In genomic region chr6:15247750-15248450, GRCh38 we compare ENCODE assay signal across 1 cellular context.
TF ChIP-seq lines count a peak whose summit lies in the region.

No MANE protein-coding gene starts in this region.

TF ChIP-seq in HepG2, 621 proteins besides CTCF, POLR2A, EP300 and RAD21 (continued from another document and continues in another):
- TF ChIP-seq HBP1 (CRISPR knock-in tag; IDR thresholded peaks at IDR 0.05; ENCODE audit: low read depth) = no peak; the same call in 1 of the 2 replicates
- TF ChIP-seq ZSCAN9 (CRISPR knock-in tag; IDR thresholded peaks at IDR 0.05; ENCODE audit: borderline replicate concordance) = no peak
- TF ChIP-seq BRF2 (CRISPR knock-in tag; IDR thresholded peaks at IDR 0.05) = no peak
- TF ChIP-seq ZBTB25 (CRISPR knock-in tag; IDR thresholded peaks at IDR 0.05) = peak; percentile 1; the same call in 1 of the 2 replicates
- peak; percentile 75; the same call in 1 of the 2 replicates for TF ChIP-seq UBTF (CRISPR knock-in tag; IDR thresholded peaks at IDR 0.05)
- peak; percentile 52 for TF ChIP-seq AGO1 (IDR thresholded peaks at IDR 0.05; ENCODE audit: low read depth, low read length, poor library complexity, severe bottlenecking)
- no peak for TF ChIP-seq SRSF4 (IDR thresholded peaks at IDR 0.05; ENCODE audit: low read depth, low read length, poor library complexity, severe bottlenecking)
- TF ChIP-seq ZNF333 (CRISPR knock-in tag; IDR thresholded peaks at IDR 0.05; ENCODE audit: borderline replicate concordance) = no peak; the same call in 1 of the 2 replicates
- no peak for TF ChIP-seq ZNF383 (CRISPR knock-in tag; IDR thresholded peaks at IDR 0.05; ENCODE audit: borderline replicate concordance)
- no peak for TF ChIP-seq ZFP1 (CRISPR knock-in tag; IDR thresholded peaks at IDR 0.05)
- TF ChIP-seq ZNF629 (CRISPR knock-in tag; conservative IDR thresholded peaks at IDR 0.05) = peak; percentile 9; the same call in 1 of the 2 replicates
- no peak for TF ChIP-seq KMT2B (CRISPR knock-in tag; IDR thresholded peaks at IDR 0.05)
- TF ChIP-seq ZNF253 (CRISPR knock-in tag; IDR thresholded peaks at IDR 0.05; ENCODE audit: borderline replicate concordance) = 0 out of 2 replicates have a peak, but pooled peaks have one; percentile 45
- TF ChIP-seq SMAD3 (CRISPR knock-in tag; IDR thresholded peaks at IDR 0.05) = no peak
- TF ChIP-seq ZNF768 (CRISPR knock-in tag; IDR thresholded peaks at IDR 0.05) = 0 out of 2 replicates have a peak, but pooled peaks have one; percentile 14
- TF ChIP-seq PHF20 (CRISPR knock-in tag; IDR thresholded peaks at IDR 0.05) = no peak
- no peak for TF ChIP-seq TCF12 (IDR thresholded peaks at IDR 0.05)
- no peak for TF ChIP-seq TCF12 (CRISPR knock-in tag; IDR thresholded peaks at IDR 0.05)
- TF ChIP-seq HDAC2 (CRISPR knock-in tag; IDR thresholded peaks at IDR 0.05) = no peak
- no peak for TF ChIP-seq GZF1 (CRISPR knock-in tag; IDR thresholded peaks at IDR 0.05)
- no peak for TF ChIP-seq LBX2 (CRISPR knock-in tag; IDR thresholded peaks at IDR 0.05; ENCODE audit: borderline replicate concordance)
- TF ChIP-seq ZNF142 (CRISPR knock-in tag; IDR thresholded peaks at IDR 0.05) = peak; percentile 18; the same call in 1 of the 2 replicates
- TF ChIP-seq SIX1 (CRISPR knock-in tag; IDR thresholded peaks at IDR 0.05; ENCODE audit: borderline replicate concordance) = no peak
- no peak for TF ChIP-seq USF2 (IDR thresholded peaks at IDR 0.05; ENCODE audit: low read depth, low read length)
- TF ChIP-seq USF2 (CRISPR knock-in tag; IDR thresholded peaks at IDR 0.05; ENCODE audit: borderline replicate concordance) = no peak
- TF ChIP-seq SP1 (IDR thresholded peaks at IDR 0.05) = no peak
- no peak for TF ChIP-seq SP1 (CRISPR knock-in tag; IDR thresholded peaks at IDR 0.05)
- TF ChIP-seq ZNF446 (CRISPR knock-in tag; IDR thresholded peaks at IDR 0.05) = no peak
- TF ChIP-seq SP2 (CRISPR knock-in tag; IDR thresholded peaks at IDR 0.05) = no peak
- TF ChIP-seq KMT2A (CRISPR knock-in tag; IDR thresholded peaks at IDR 0.05) = peak; percentile 74
- TF ChIP-seq NKX3-1 (CRISPR knock-in tag; IDR thresholded peaks at IDR 0.05) = no peak
- peak; percentile 70 for TF ChIP-seq ZNF777 (CRISPR knock-in tag; IDR thresholded peaks at IDR 0.05)
- no peak for TF ChIP-seq ATF3 (CRISPR knock-in tag; IDR thresholded peaks at IDR 0.05)
- no peak for TF ChIP-seq ZBTB39 (CRISPR knock-in tag; IDR thresholded peaks at IDR 0.05)
- no peak for TF ChIP-seq ZFP37 (CRISPR knock-in tag; IDR thresholded peaks at IDR 0.05; ENCODE audit: borderline replicate concordance)
- no peak; a peak in 1 of 4 replicates for TF ChIP-seq REST (IDR thresholded peaks at IDR 0.05; ENCODE audit: borderline replicate concordance in 1 of 2, low read depth in 1 of 2, low read length in 2 of 2)
- no peak for TF ChIP-seq ZNF432 (CRISPR knock-in tag; IDR thresholded peaks at IDR 0.05; ENCODE audit: borderline replicate concordance)
- no peak for TF ChIP-seq SMYD3 (CRISPR knock-in tag; IDR thresholded peaks at IDR 0.05)
- 0 out of 3 replicates have a peak, but pooled peaks have one; percentile 28 for TF ChIP-seq MXI1 (IDR thresholded peaks at IDR 0.05; ENCODE audit: borderline replicate concordance, low read depth, low read length)
- TF ChIP-seq ZNF558 (CRISPR knock-in tag; IDR thresholded peaks at IDR 0.05; ENCODE audit: borderline replicate concordance) = 0 out of 2 replicates have a peak, but pooled peaks have one; percentile 62
- no peak for TF ChIP-seq LCORL (IDR thresholded peaks at IDR 0.05)
- no peak for TF ChIP-seq LCORL (CRISPR knock-in tag; IDR thresholded peaks at IDR 0.05)
- no peak for TF ChIP-seq ZNF761 (CRISPR knock-in tag; conservative IDR thresholded peaks at IDR 0.05)
